ENCODE assay signal across 1 cellular context in genomic region chr15:45402162-45402954, GRCh38.
TF ChIP-seq lines count a peak whose summit lies in the region.

No MANE protein-coding gene starts in this region.

TF ChIP-seq in K562, 482 proteins besides CTCF, POLR2A, EP300 and RAD21 (continued from another document and continues in another):
- no peak for TF ChIP-seq CBX2 (IDR thresholded peaks at IDR 0.05; ENCODE audit: insufficient read depth, low read length, poor library complexity, severe bottlenecking)
- TF ChIP-seq LCOR (CRISPR knock-in tag; IDR thresholded peaks at IDR 0.05) = no peak; the same call in 1 of the 2 replicates
- no peak for TF ChIP-seq ZNF41 (CRISPR knock-in tag; conservative IDR thresholded peaks at IDR 0.05)
- TF ChIP-seq L3MBTL2 (IDR thresholded peaks at IDR 0.05) = peak; percentile 51; the same call in 1 of the 2 replicates
- TF ChIP-seq TAF1 (IDR thresholded peaks at IDR 0.05; ENCODE audit: control insufficient read depth, extremely low read depth, insufficient read depth, low read length, severe bottlenecking) = peak; percentile 90
- TF ChIP-seq ELF2 (CRISPR knock-in tag; IDR thresholded peaks at IDR 0.05) = no peak
- TF ChIP-seq, protein P1, sequence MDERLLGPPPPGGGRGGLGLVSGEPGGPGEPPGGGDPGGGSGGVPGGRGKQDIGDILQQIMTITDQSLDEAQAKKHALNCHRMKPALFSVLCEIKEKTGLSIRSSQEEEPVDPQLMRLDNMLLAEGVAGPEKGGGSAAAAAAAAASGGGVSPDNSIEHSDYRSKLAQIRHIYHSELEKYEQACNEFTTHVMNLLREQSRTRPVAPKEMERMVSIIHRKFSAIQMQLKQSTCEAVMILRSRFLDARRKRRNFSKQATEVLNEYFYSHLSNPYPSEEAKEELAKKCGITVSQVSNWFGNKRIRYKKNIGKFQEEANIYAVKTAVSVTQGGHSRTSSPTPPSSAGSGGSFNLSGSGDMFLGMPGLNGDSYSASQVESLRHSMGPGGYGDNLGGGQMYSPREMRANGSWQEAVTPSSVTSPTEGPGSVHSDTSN (CRISPR knock-in tag; IDR thresholded peaks at IDR 0.05; ENCODE audit: low read depth) = peak; percentile 97
- TF ChIP-seq, protein P1 (tag; conservative IDR thresholded peaks at IDR 0.05; ENCODE audit: low read depth) = peak; percentile 99
- TF ChIP-seq, protein P2, sequence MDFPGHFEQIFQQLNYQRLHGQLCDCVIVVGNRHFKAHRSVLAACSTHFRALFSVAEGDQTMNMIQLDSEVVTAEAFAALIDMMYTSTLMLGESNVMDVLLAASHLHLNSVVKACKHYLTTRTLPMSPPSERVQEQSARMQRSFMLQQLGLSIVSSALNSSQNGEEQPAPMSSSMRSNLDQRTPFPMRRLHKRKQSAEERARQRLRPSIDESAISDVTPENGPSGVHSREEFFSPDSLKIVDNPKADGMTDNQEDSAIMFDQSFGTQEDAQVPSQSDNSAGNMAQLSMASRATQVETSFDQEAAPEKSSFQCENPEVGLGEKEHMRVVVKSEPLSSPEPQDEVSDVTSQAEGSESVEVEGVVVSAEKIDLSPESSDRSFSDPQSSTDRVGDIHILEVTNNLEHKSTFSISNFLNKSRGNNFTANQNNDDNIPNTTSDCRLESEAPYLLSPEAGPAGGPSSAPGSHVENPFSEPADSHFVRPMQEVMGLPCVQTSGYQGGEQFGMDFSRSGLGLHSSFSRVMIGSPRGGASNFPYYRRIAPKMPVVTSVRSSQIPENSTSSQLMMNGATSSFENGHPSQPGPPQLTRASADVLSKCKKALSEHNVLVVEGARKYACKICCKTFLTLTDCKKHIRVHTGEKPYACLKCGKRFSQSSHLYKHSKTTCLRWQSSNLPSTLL (IDR thresholded peaks at IDR 0.05) = no peak
- TF ChIP-seq PYGO2 (tag; IDR thresholded peaks at IDR 0.05) = no peak
- no peak; the same call in 1 of the 2 replicates for TF ChIP-seq CBX1 (IDR thresholded peaks at IDR 0.05; ENCODE audit: low read depth)
- no peak for TF ChIP-seq RBM39 (optimal IDR thresholded peaks at IDR 0.05; ENCODE audit: low read depth, low read length)
- no peak; a peak in 1 of 4 replicates for TF ChIP-seq FOXK2 (conservative IDR thresholded peaks at IDR 0.05 in 1 of 2, IDR thresholded peaks at IDR 0.05 in 1 of 2; ENCODE audit: low read depth in 2 of 2)
- no peak for TF ChIP-seq CBX8 (IDR thresholded peaks at IDR 0.05; ENCODE audit: borderline replicate concordance, extremely low read depth, low read depth, low read length, poor library complexity, severe bottlenecking)
- TF ChIP-seq, protein P3, sequence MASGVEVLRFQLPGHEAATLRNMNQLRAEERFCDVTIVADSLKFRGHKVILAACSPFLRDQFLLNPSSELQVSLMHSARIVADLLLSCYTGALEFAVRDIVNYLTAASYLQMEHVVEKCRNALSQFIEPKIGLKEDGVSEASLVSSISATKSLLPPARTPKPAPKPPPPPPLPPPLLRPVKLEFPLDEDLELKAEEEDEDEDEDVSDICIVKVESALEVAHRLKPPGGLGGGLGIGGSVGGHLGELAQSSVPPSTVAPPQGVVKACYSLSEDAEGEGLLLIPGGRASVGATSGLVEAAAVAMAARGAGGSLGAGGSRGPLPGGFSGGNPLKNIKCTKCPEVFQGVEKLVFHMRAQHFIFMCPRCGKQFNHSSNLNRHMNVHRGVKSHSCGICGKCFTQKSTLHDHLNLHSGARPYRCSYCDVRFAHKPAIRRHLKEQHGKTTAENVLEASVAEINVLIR (CRISPR knock-in tag; IDR thresholded peaks at IDR 0.05) = peak; percentile 61; the same call in 1 of the 2 replicates
- no peak for TF ChIP-seq SMARCB1 (IDR thresholded peaks at IDR 0.05; ENCODE audit: insufficient read length, low read depth)
- TF ChIP-seq FIP1L1 (IDR thresholded peaks at IDR 0.05; ENCODE audit: low read depth, low read length, poor library complexity, severe bottlenecking) = no peak
- no peak for TF ChIP-seq GMEB1 (CRISPR knock-in tag; IDR thresholded peaks at IDR 0.05)
- no peak for TF ChIP-seq FOXO4 (CRISPR knock-in tag; IDR thresholded peaks at IDR 0.05)
- 0 out of 2 replicates have a peak, but pooled peaks have one; percentile 22 for TF ChIP-seq TCF3 (CRISPR knock-in tag; IDR thresholded peaks at IDR 0.05)
- TF ChIP-seq MCM3 (IDR thresholded peaks at IDR 0.05) = no peak
- no peak for TF ChIP-seq FOXA1 (IDR thresholded peaks at IDR 0.05; ENCODE audit: borderline replicate concordance)
- peak; percentile 65; the same call in 1 of the 2 replicates for TF ChIP-seq CHD2 (IDR thresholded peaks at IDR 0.05; ENCODE audit: low read depth, low read length)
- TF ChIP-seq, protein P4, sequence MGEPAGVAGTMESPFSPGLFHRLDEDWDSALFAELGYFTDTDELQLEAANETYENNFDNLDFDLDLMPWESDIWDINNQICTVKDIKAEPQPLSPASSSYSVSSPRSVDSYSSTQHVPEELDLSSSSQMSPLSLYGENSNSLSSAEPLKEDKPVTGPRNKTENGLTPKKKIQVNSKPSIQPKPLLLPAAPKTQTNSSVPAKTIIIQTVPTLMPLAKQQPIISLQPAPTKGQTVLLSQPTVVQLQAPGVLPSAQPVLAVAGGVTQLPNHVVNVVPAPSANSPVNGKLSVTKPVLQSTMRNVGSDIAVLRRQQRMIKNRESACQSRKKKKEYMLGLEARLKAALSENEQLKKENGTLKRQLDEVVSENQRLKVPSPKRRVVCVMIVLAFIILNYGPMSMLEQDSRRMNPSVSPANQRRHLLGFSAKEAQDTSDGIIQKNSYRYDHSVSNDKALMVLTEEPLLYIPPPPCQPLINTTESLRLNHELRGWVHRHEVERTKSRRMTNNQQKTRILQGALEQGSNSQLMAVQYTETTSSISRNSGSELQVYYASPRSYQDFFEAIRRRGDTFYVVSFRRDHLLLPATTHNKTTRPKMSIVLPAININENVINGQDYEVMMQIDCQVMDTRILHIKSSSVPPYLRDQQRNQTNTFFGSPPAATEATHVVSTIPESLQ (CRISPR knock-in tag; IDR thresholded peaks at IDR 0.05) = peak; percentile 65; the same call in 1 of the 2 replicates
- no peak for TF ChIP-seq ZKSCAN8 (CRISPR knock-in tag; IDR thresholded peaks at IDR 0.05)
- peak; percentile 49; the same call in 1 of the 2 replicates for TF ChIP-seq RFX1 (IDR thresholded peaks at IDR 0.05)
- TF ChIP-seq, protein P5, sequence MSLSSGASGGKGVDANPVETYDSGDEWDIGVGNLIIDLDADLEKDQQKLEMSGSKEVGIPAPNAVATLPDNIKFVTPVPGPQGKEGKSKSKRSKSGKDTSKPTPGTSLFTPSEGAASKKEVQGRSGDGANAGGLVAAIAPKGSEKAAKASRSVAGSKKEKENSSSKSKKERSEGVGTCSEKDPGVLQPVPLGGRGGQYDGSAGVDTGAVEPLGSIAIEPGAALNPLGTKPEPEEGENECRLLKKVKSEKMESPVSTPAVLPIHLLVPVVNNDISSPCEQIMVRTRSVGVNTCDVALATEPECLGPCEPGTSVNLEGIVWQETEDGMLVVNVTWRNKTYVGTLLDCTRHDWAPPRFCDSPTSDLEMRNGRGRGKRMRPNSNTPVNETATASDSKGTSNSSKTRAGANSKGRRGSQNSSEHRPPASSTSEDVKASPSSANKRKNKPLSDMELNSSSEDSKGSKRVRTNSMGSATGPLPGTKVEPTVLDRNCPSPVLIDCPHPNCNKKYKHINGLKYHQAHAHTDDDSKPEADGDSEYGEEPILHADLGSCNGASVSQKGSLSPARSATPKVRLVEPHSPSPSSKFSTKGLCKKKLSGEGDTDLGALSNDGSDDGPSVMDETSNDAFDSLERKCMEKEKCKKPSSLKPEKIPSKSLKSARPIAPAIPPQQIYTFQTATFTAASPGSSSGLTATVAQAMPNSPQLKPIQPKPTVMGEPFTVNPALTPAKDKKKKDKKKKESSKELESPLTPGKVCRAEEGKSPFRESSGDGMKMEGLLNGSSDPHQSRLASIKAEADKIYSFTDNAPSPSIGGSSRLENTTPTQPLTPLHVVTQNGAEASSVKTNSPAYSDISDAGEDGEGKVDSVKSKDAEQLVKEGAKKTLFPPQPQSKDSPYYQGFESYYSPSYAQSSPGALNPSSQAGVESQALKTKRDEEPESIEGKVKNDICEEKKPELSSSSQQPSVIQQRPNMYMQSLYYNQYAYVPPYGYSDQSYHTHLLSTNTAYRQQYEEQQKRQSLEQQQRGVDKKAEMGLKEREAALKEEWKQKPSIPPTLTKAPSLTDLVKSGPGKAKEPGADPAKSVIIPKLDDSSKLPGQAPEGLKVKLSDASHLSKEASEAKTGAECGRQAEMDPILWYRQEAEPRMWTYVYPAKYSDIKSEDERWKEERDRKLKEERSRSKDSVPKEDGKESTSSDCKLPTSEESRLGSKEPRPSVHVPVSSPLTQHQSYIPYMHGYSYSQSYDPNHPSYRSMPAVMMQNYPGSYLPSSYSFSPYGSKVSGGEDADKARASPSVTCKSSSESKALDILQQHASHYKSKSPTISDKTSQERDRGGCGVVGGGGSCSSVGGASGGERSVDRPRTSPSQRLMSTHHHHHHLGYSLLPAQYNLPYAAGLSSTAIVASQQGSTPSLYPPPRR (CRISPR knock-in tag; IDR thresholded peaks at IDR 0.05; ENCODE audit: borderline replicate concordance) = no peak
- TF ChIP-seq IRF2 (CRISPR knock-in tag; IDR thresholded peaks at IDR 0.05) = 0 out of 2 replicates have a peak, but pooled peaks have one; percentile 6
- no peak for TF ChIP-seq SIX5 (IDR thresholded peaks at IDR 0.05; ENCODE audit: borderline replicate concordance in 1 of 2, insufficient read depth in 1 of 2, low read depth in 1 of 2, low read length in 2 of 2)
- TF ChIP-seq, protein P6, sequence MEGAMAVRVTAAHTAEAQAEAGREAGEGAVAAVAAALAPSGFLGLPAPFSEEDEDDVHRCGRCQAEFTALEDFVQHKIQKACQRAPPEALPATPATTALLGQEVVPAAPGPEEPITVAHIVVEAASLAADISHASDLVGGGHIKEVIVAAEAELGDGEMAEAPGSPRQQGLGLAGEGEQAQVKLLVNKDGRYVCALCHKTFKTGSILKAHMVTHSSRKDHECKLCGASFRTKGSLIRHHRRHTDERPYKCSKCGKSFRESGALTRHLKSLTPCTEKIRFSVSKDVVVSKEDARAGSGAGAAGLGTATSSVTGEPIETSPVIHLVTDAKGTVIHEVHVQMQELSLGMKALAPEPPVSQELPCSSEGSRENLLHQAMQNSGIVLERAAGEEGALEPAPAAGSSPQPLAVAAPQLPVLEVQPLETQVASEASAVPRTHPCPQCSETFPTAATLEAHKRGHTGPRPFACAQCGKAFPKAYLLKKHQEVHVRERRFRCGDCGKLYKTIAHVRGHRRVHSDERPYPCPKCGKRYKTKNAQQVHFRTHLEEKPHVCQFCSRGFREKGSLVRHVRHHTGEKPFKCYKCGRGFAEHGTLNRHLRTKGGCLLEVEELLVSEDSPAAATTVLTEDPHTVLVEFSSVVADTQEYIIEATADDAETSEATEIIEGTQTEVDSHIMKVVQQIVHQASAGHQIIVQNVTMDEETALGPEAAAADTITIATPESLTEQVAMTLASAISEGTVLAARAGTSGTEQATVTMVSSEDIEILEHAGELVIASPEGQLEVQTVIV (CRISPR knock-in tag; IDR thresholded peaks at IDR 0.05; ENCODE audit: borderline replicate concordance) = no peak
- TF ChIP-seq ZNF140 (CRISPR knock-in tag; IDR thresholded peaks at IDR 0.05) = no peak
- 0 out of 2 replicates have a peak, but pooled peaks have one; percentile 32 for TF ChIP-seq ZNF384 (IDR thresholded peaks at IDR 0.05; ENCODE audit: low read depth, low read length)
- peak; percentile 29 for TF ChIP-seq PRDM10 (IDR thresholded peaks at IDR 0.05; ENCODE audit: partially characterized antibody)
- TF ChIP-seq SMC3 (conservative IDR thresholded peaks at IDR 0.05; ENCODE audit: insufficient read depth, low read depth, low read length) = no peak
